Comparison of ENCODE assay signal across 8 cellular contexts in genomic region chr1:67686272-67687197, GRCh38. TPM values are rescaled to one million over a fixed set of nuclear protein-coding genes. Genes with fewer than 3 reads are reported as not detected.
DNase-seq lines count a peak whose midpoint lies in the region; ATAC-seq, FAIRE-seq and TF ChIP-seq lines count a peak whose summit lies in the region.

No MANE protein-coding gene starts in this region.

- peak; percentile 20 for DNase-seq in GM19238 (ENCODE audit: insufficient read length, low spot score)
- DNase-seq in NCI-H524 treated with DMSO at 0.1 percent for 48 hours (lab: John Stamatoyannopoulos, UW): peak; percentile 35
- DNase-seq in activated CD4-positive, alpha-beta T cell treated with anti-CD3 and anti-CD28 coated beads, Interleukin-2, amount 10 ng/mL, durations not matched to agents 7 days and 5 days: peak; percentile 70
- DNase-seq in dermis blood vessel endothelial cell: peak; percentile 96
- peak; percentile 89 for DNase-seq in HepG2 (ENCODE audit: low spot score)
- DNase-seq in stimulated activated CD4-positive, alpha-beta T cell treated with anti-CD3 and anti-CD28 coated beads, Interleukin-4, amount 100 ng/mL, for 24 hours: peak; percentile 63

- H3K79me2 ChIP-seq in HepG2 (ENCODE audit: insufficient read depth, low read length): peaks cover 28% of the 10 kb centered on the region

- H3K36me3 ChIP-seq in BLaER1 (peaks cover 30% of the 10 kb centered on the region), HepG2 (replicated peaks in 1 of 2; ENCODE audit: control insufficient read depth in 1 of 2, insufficient read depth in 2 of 2, low read length in 2 of 2) (peaks cover 1 to 14% of the 10 kb centered on the region in 2 experiments; a peak in 2 of 5 replicates)

- H3K9me3 Mint-ChIP-seq in activated CD4-positive, alpha-beta T cell treated with anti-CD3 and anti-CD28 coated beads, Interleukin-2, amount 10 ng/mL, durations not matched to agents 7 days and 5 days: no peaks in the 10 kb centered on the region

- WGBS in HepG2 (ENCODE audit: low lambda C conversion rate): 3% methylated on average over 6 of the region's 42 CpGs

- H3K27me3 ChIP-seq in BLaER1: no peaks in the 10 kb centered on the region
- no peaks in the 10 kb centered on the region; a peak in 1 of 5 replicates for H3K27me3 ChIP-seq in HepG2 (ENCODE audit: control insufficient read depth in 1 of 2, insufficient read depth in 2 of 2, low read length in 2 of 2)

- 0 out of 2 replicates have a peak, but pooled peaks have one; percentile 25 for TF ChIP-seq RAD21 in HepG2 (CRISPR knock-in tag; IDR thresholded peaks at IDR 0.05)

- H3K27ac Mint-ChIP-seq in activated CD4-positive, alpha-beta T cell treated with anti-CD3 and anti-CD28 coated beads, Interleukin-2, amount 10 ng/mL, durations not matched to agents 7 days and 5 days: peak overlapping the region; percentile 99

- H3K36me3 Mint-ChIP-seq in activated CD4-positive, alpha-beta T cell treated with anti-CD3 and anti-CD28 coated beads, Interleukin-2, amount 10 ng/mL, durations not matched to agents 7 days and 5 days (ENCODE audit: low read depth): peaks cover 26% of the 10 kb centered on the region

- H3K4me3 Mint-ChIP-seq in activated CD4-positive, alpha-beta T cell treated with anti-CD3 and anti-CD28 coated beads, Interleukin-2, amount 10 ng/mL, durations not matched to agents 7 days and 5 days: peak overlapping the region; percentile 97

- CTCF ChIA-PET in activated CD4-positive, alpha-beta T cell treated with anti-CD3 and anti-CD28 coated beads, Interleukin-2, amount 10 ng/mL, durations not matched to agents 7 days and 5 days (lab: Charles Lee): interaction anchor here (0.6 to 1.8 kb wide), 3 partner anchors 12 to 125 kb away, joined by 3 to 5 read pairs (median 4); no protein-coding TSS in a partner anchor
- CTCF ChIA-PET in HepG2 (lab: Yijun Ruan, JAX; ENCODE audit: low intra/inter-chr PET ratio, low total read pairs): no interaction called here

- POLR2A ChIA-PET in activated CD4-positive, alpha-beta T cell treated with anti-CD3 and anti-CD28 coated beads, Interleukin-2, amount 10 ng/mL, durations not matched to agents 7 days and 5 days (lab: Charles Lee): no interaction called here
- POLR2A ChIA-PET in HepG2 (lab: Yijun Ruan, JAX): interaction anchor here (1.1 to 4.3 kb wide), 14 partner anchors 10 to 270 kb away, joined by 3 to 114 read pairs (median 20); no protein-coding TSS in a partner anchor

- H3K4me1 ChIP-seq in BLaER1 (peaks cover 29% of the 10 kb centered on the region), HepG2 (ENCODE audit: insufficient read depth, low read length) (peaks cover 54% of the 10 kb centered on the region)

- H2AFZ ChIP-seq in HepG2 (ENCODE audit: low read length): no peak overlapping the region

- peak overlapping the region; percentile 91 for H3K4me2 ChIP-seq in BLaER1
- H3K4me2 ChIP-seq in HepG2 (ENCODE audit: low read depth, low read length): peak overlapping the region; percentile 96

- H3K9me3 ChIP-seq in BLaER1: no peaks in the 10 kb centered on the region
- no peaks in the 10 kb centered on the region for H3K9me3 ChIP-seq in HepG2 (ENCODE audit: low read length)

- in situ Hi-C loops in HepG2 (cut with HindIII; ENCODE audit: extremely low pct_ligation_motif_present, low pct_unique_long_range_greater_than_20kb): loop anchor here (5.0 to 10.0 kb wide), 2 partner anchors 76 to 122 kb away; no protein-coding TSS in a partner anchor

- ATAC-seq in HG03439 (IDR thresholded peaks at IDR 0.05; ENCODE audit: unreplicated experiment): peak; percentile 24
- peak; percentile 59 for ATAC-seq in HepG2

- TF ChIP-seq POLR2A in HepG2 (IDR thresholded peaks at IDR 0.05; ENCODE audit: insufficient read depth in 1 of 2, low read depth in 2 of 2, low read length in 2 of 2): peak; percentile 65 to 79; a peak in 3 of 4 replicates

- H3K27me3 Mint-ChIP-seq in activated CD4-positive, alpha-beta T cell treated with anti-CD3 and anti-CD28 coated beads, Interleukin-2, amount 10 ng/mL, durations not matched to agents 7 days and 5 days: no peaks in the 10 kb centered on the region

- intact Hi-C loops in HepG2 (cut with micrococcal nuclease; ENCODE audit: unreplicated experiment): loop anchor here (5.0 kb wide), 1 partner anchor 259 kb away; no protein-coding TSS in a partner anchor

- H3K4me3 ChIP-seq in BLaER1 (peak overlapping the region; percentile 99), HepG2 (replicated peaks in 1 of 3; ENCODE audit: insufficient read depth in 1 of 3, low read depth in 2 of 3, low read length in 3 of 3) (peak overlapping the region; percentile 97 to 99 (median 98))

- BruUV-seq in HepG2 (replicated peaks; lab: Mats Ljungman, UMichigan): TSS peak; percentile 78

- peaks cover 47% of the 10 kb centered on the region for H4K20me1 ChIP-seq in BLaER1
- peaks cover 15% of the 10 kb centered on the region for H4K20me1 ChIP-seq in HepG2 (ENCODE audit: insufficient read depth, low read length)

- peaks cover 39% of the 10 kb centered on the region for H3K4me1 Mint-ChIP-seq in activated CD4-positive, alpha-beta T cell treated with anti-CD3 and anti-CD28 coated beads, Interleukin-2, amount 10 ng/mL, durations not matched to agents 7 days and 5 days

- peak; percentile 30 to 61; a peak in 2 of 4 replicates for TF ChIP-seq EP300 in HepG2 (IDR thresholded peaks at IDR 0.05; ENCODE audit: low read depth in 2 of 2, low read length in 2 of 2)
- peak; percentile 49; the same call in 1 of the 2 replicates for TF ChIP-seq EP300 in HepG2 (CRISPR knock-in tag; IDR thresholded peaks at IDR 0.05; ENCODE audit: borderline replicate concordance)

- TF ChIP-seq CTCF in HepG2 (CRISPR knock-in tag; IDR thresholded peaks at IDR 0.05): peak; percentile 43

- H3K9ac ChIP-seq in BLaER1 (peak overlapping the region; percentile 95), HepG2 (ENCODE audit: insufficient read depth, low read depth, low read length) (peak overlapping the region; percentile 98)

- peak; percentile 86 for FAIRE-seq in HepG2 (lab: Jason Lieb, UNC)

- peak overlapping the region; percentile 92 for H3K27ac ChIP-seq in BLaER1
- peak overlapping the region; percentile 96 for H3K27ac ChIP-seq in HepG2 (ENCODE audit: extremely low read length, insufficient read depth, low read length)

TF ChIP-seq in HepG2, 621 proteins besides CTCF, POLR2A, EP300 and RAD21 (continues in another document):
- TF ChIP-seq ZNF841 (CRISPR knock-in tag; IDR thresholded peaks at IDR 0.05; ENCODE audit: borderline replicate concordance) (no peak), HDAC1 (CRISPR knock-in tag; IDR thresholded peaks at IDR 0.05) (peak; percentile 37; the same call in 1 of the 2 replicates), KLF15 (CRISPR knock-in tag; IDR thresholded peaks at IDR 0.05; ENCODE audit: borderline replicate concordance) (no peak), KLF9 (CRISPR knock-in tag; IDR thresholded peaks at IDR 0.05; ENCODE audit: low read depth) (no peak), ZFP36L2 (CRISPR knock-in tag; IDR thresholded peaks at IDR 0.05) (no peak), THYN1 (CRISPR knock-in tag; IDR thresholded peaks at IDR 0.05; ENCODE audit: borderline replicate concordance, low read depth) (no peak), SUZ12 (IDR thresholded peaks at IDR 0.05; ENCODE audit: low read depth, low read length) (no peak), ZNF574 (CRISPR knock-in tag; IDR thresholded peaks at IDR 0.05) (peak; percentile 36)

RNA-seq across cellular contexts. Expression of gene GADD45A, which starts 1.5 kb away (rescaled TPM):
- 10 to 100 TPM; 14.2 to 16.6 TPM for total RNA-seq in activated CD4-positive, alpha-beta T cell treated with anti-CD3 and anti-CD28 coated beads, Interleukin-2, amount 10 ng/mL, durations not matched to agents 7 days and 5 days
- total RNA-seq in dermis blood vessel endothelial cell (27.2 and 34.9 TPM in 2 replicates), HepG2 (2016; rRNA removed; fragmentation: Illumina TruSeq; extraction: Trizol) (25.0 and 46.2 TPM in 2 replicates)
- total RNA-seq in HepG2 (2016; cell fraction: cytosol; rRNA removed; fragmentation: Illumina TruSeq; extraction: Trizol; ENCODE audit: low read depth): 21.8 and 26.9 TPM in 2 replicates
- 23.2 and 49.2 TPM in 2 replicates for total RNA-seq in HepG2 (2016; cell fraction: insoluble cytoplasmic fraction; rRNA removed; fragmentation: Illumina TruSeq; extraction: Trizol)
- 27.1 and 30.4 TPM in 2 replicates for total RNA-seq in HepG2 (2016; cell fraction: membrane; rRNA removed; fragmentation: Illumina TruSeq; extraction: Trizol)
- 59.8 and 64.1 TPM in 2 replicates for total RNA-seq in HepG2 (2016; cell fraction: nucleus; rRNA removed; fragmentation: Illumina TruSeq; extraction: Trizol)
- polyA plus RNA-seq in HepG2 (2011; rRNA removed): 33.2 and 36.2 TPM in 2 replicates
- 30.4 and 31.8 TPM in 2 replicates for polyA plus RNA-seq in HepG2 (2011; cell fraction: cytosol; rRNA removed)
- polyA plus RNA-seq in HepG2 (2011; cell fraction: nucleus; rRNA removed): 131 and 138 TPM in 2 replicates
- 49.0 and 63.8 TPM in 2 replicates for polyA plus RNA-seq in HepG2 (2012)
- polyA plus RNA-seq in HepG2 (2016; cell fraction: cytosol; fragmentation: Illumina TruSeq; extraction: Trizol; ENCODE audit: low read depth): 24.1 and 25.0 TPM in 2 replicates
- 48.7 and 51.1 TPM in 2 replicates for polyA plus RNA-seq in HepG2 (2016; cell fraction: insoluble cytoplasmic fraction; fragmentation: Illumina TruSeq; extraction: Trizol; ENCODE audit: low read depth)
- polyA plus RNA-seq in HepG2 (2016; cell fraction: membrane; fragmentation: Illumina TruSeq; extraction: Trizol; ENCODE audit: low read depth): 26.6 and 28.9 TPM in 2 replicates
- polyA plus RNA-seq in HepG2 (2016; cell fraction: nucleus; fragmentation: Illumina TruSeq; extraction: Trizol; ENCODE audit: insufficient read depth, low read depth): 151 and 156 TPM in 2 replicates
- 1.4 and 17.0 TPM in 2 replicates for polyA minus RNA-seq in HepG2 (2011; rRNA and poly(A)+ RNA removed; ENCODE audit: low replicate concordance)
- polyA minus RNA-seq in HepG2 (2011; cell fraction: cytosol; rRNA and poly(A)+ RNA removed): 11.3 and 13.7 TPM in 2 replicates
- 60.7 and 75.2 TPM in 2 replicates for polyA minus RNA-seq in HepG2 (2011; cell fraction: nucleus; rRNA and poly(A)+ RNA removed)

Comparison
In these comparisons a context has a peak if more than half of its experiments do, and no peak if none do; other contexts are left out.
1. Peak in every context shown above with its lines: DNase-seq, ATAC-seq, H3K4me3 ChIP-seq and H3K27ac ChIP-seq.
2. DNase-seq: peak in every context shown above with its lines; median percentile 96 in dermis blood vessel endothelial cell; 89 in HepG2; 70 in activated CD4-positive, alpha-beta T cell treated with anti-CD3 and anti-CD28 coated beads, Interleukin-2, amount 10 ng/mL, durations not matched to agents 7 days and 5 days; 63 in stimulated activated CD4-positive, alpha-beta T cell treated with anti-CD3 and anti-CD28 coated beads, Interleukin-4, amount 100 ng/mL, for 24 hours; 35 in NCI-H524 treated with DMSO at 0.1 percent for 48 hours; 20 in GM19238.